In genomic region chr15:56965614-56966013, GRCh38 we compare ENCODE assay signal across 15 cellular contexts. TPM values are rescaled to one million over a fixed set of nuclear protein-coding genes. Genes with fewer than 3 reads are reported as not detected.
DNase-seq lines count a peak whose midpoint lies in the region; ATAC-seq, FAIRE-seq and TF ChIP-seq lines count a peak whose summit lies in the region.
"Had no signal": no experiment of that assay in that cellular context is flagged by ENCODE, and none has a peak within 500 bp of the region (broad histone marks: within the 10 kb centered on the region; RNA-seq: fewer than 3 reads in every experiment).

No MANE protein-coding gene starts in this region.

- FAIRE-seq in kidney (lab: Jason Lieb, UNC): peak; percentile 6
- FAIRE-seq: H54 had no signal

- H3K4me3 ChIP-seq in kidney (ENCODE audit: low read length in 2 of 2): no peak overlapping the region
- no peak overlapping the region for H3K4me3 ChIP-seq in right lobe of liver
- H3K4me3 ChIP-seq: BLaER1, GM23248 had no signal

- H3K27ac ChIP-seq in kidney (ENCODE audit: low read depth in 2 of 2, low read length in 2 of 2) (no peak overlapping the region), right lobe of liver (no peak overlapping the region)
- H3K27ac ChIP-seq: BLaER1, GM23248 had no signal

- WGBS in right lobe of liver (ENCODE audit: insufficient coverage, low coverage, low lambda C conversion rate, missing lambda C conversion rate): 18% methylated on average over 1 of the region's 1 CpG

- H3K9me3 ChIP-seq in kidney (ENCODE audit: control insufficient read depth in 1 of 2, low read length in 2 of 2) (no peaks in the 10 kb centered on the region), right lobe of liver (no peaks in the 10 kb centered on the region)

- no peak for TF ChIP-seq POLR2A in right lobe of liver (IDR thresholded peaks at IDR 0.05)

- ATAC-seq in right lobe of liver (peak in 3 of 4 donors; percentile 39 to 67 (median 64)), HG03095 (IDR thresholded peaks at IDR 0.05; ENCODE audit: unreplicated experiment) (no peak), HG02642 (IDR thresholded peaks at IDR 0.05; ENCODE audit: poor library complexity, unreplicated experiment) (no peak)
- ATAC-seq: HCT116 had no signal

- DNase-seq in HT-29 (ENCODE audit: low spot score): peak; percentile 49
- DNase-seq in kidney: no peak
- no peak for DNase-seq in right lobe of liver
- no peak for DNase-seq in NCI-H82 treated with DMSO at 0.1 percent for 48 hours (lab: John Stamatoyannopoulos, UW; ENCODE audit: unreplicated experiment)
- DNase-seq in NOMO-1 (lab: John Stamatoyannopoulos, UW; ENCODE audit: unreplicated experiment in 2 of 2): no peak
- DNase-seq: AML-193; CD4-positive, CD25-positive, alpha-beta regulatory T cell; GF-D8; KG1 had no signal

- H3K27me3 ChIP-seq in right lobe of liver: no peaks in the 10 kb centered on the region
- H3K27me3 ChIP-seq: BLaER1 had no signal

- intact Hi-C loops in kidney (cut with DNase I) (no loop called here), right lobe of liver (cut with DNase I) (no loop called here)

- TF ChIP-seq CTCF in kidney (IDR thresholded peaks at IDR 0.05; ENCODE audit: borderline replicate concordance, extremely low read depth, insufficient read depth) (no peak), right lobe of liver (IDR thresholded peaks at IDR 0.05) (no peak)

- H3K36me3 ChIP-seq in kidney (ENCODE audit: control insufficient read depth in 1 of 2, insufficient read depth in 2 of 2, low read length in 2 of 2): no peaks in the 10 kb centered on the region
- no peaks in the 10 kb centered on the region for H3K36me3 ChIP-seq in right lobe of liver

- no peak overlapping the region for H3K9ac ChIP-seq in kidney (ENCODE audit: low read length in 2 of 2)
- H3K9ac ChIP-seq: BLaER1, GM23248 had no signal

- H3K4me1 ChIP-seq in kidney (ENCODE audit: control insufficient read depth in 1 of 2, insufficient read depth in 1 of 2, low read depth in 1 of 2, low read length in 2 of 2): peaks cover 8% of the 10 kb centered on the region in 2 donors
- peaks cover 0 to 4% (median 0%) of the 10 kb centered on the region in 4 donors for H3K4me1 ChIP-seq in right lobe of liver

RNA-seq across cellular contexts. Expression of gene TCF12, which starts 47.2 kb away (rescaled TPM):
- total RNA-seq in HT-29 (2014; rRNA removed; shearing (Covaris generic)): 154 and 155 TPM in 2 replicates
- 116 TPM for total RNA-seq in kidney
- polyA plus RNA-seq in kidney (ENCODE audit: insufficient read depth, low read depth, low replicate concordance): 16.3 TPM
- 10 to 100 TPM; 28.9 to 41.9 (median 35.3) TPM for total RNA-seq in right lobe of liver

Comparison
In these comparisons a context has a peak if more than half of its experiments do, and no peak if none do; other contexts are left out.
1. ATAC-seq: peak in right lobe of liver (3 of 4); none in HG03095 (single experiment) and HG02642 (single experiment).